In genomic region chr12:69480698-69481097, GRCh38 we compare ENCODE assay signal across 10 cellular contexts.
"Had no signal": no experiment of that assay in that cellular context is flagged by ENCODE, and none has a peak within 500 bp of the region (broad histone marks: within the 10 kb centered on the region; RNA-seq: fewer than 3 reads in every experiment).

No MANE protein-coding gene starts in this region.

- H3K27ac Mint-ChIP-seq: GM23338, HFFc6 had no signal

- H3K27ac ChIP-seq: GM23248 had no signal

- H3K4me1 ChIP-seq: HAP-1 had no signal

- H3K4me3 Mint-ChIP-seq: GM23338, H9, HFFc6 had no signal

- H3K9ac ChIP-seq: GM23248 had no signal

- H3K9me3 Mint-ChIP-seq: GM23338, H9, HFFc6 had no signal

- H3K4me2 ChIP-seq: GM23338 had no signal

- H3K9me3 ChIP-seq: HAP-1 had no signal

- DNase-seq: GM23248, GOT3, H7, H9, HCEC 1CT, HFFc6 had no signal

- FAIRE-seq: H1 had no signal

- H3K36me3 ChIP-seq: HAP-1 had no signal

- H3K4me3 ChIP-seq: GM23248, GM23338, HAP-1 had no signal

- H2AFZ ChIP-seq: GM23248, GM23338 had no signal

- ATAC-seq: GM23338, HCT116 had no signal
